In the genomic region with DNA sequence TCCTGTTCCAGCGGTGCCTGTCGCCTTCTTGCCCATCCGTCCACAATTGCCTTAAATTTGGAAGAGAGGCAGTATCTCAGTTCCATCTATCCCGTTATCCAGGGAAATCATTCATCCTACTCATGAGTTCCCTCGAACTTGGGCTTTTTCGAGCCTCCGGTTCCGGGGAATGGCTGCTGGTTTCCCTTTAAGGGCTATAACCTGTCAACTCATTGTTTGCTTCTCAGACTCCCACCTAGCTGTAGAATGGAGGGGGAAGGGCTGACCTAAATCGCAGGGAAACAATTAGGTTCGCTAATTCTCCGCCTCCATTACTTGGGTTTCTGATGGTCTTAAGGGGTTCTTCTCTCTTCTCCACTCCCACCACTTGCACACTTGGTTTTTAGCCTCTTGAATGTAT, we compare ENCODE assay signal across 7 cellular contexts. TPM values are rescaled to one million over a fixed set of nuclear protein-coding genes. Genes with fewer than 3 reads are reported as not detected.
A peak's percentile ranks its signal among the peaks of the same experiment; 100 is the strongest.
DNase-seq lines count a peak whose midpoint lies in the region; ATAC-seq and TF ChIP-seq lines count a peak whose summit lies in the region.

No MANE protein-coding gene starts in this region.

- no peaks in the 10 kb centered on the region for H3K79me2 ChIP-seq in trophoblast cell (ENCODE audit: control insufficient read depth, insufficient read depth, low read length, poor library complexity)

- no peak for TF ChIP-seq POLR2A in erythroblast (IDR thresholded peaks at IDR 0.05; ENCODE audit: low read length)

- peak overlapping the region; percentile 81 for H3K4me2 ChIP-seq in trophoblast cell (ENCODE audit: low read length)

- no peak overlapping the region for H2AK5ac ChIP-seq in trophoblast cell (ENCODE audit: low read length)

- H2BK5ac ChIP-seq in trophoblast cell (ENCODE audit: low read depth, low read length, poor library complexity), result no peak overlapping the region

- no peak overlapping the region for H3K4ac ChIP-seq in trophoblast cell (ENCODE audit: low read depth, low read length)

- H4K91ac ChIP-seq in trophoblast cell (ENCODE audit: low read depth, low read length), result no peak overlapping the region

- H3K4me3 ChIP-seq in epithelial cell of proximal tubule (ENCODE audit: low read depth, low read length) (peak overlapping the region; percentile 64), trophoblast cell (ENCODE audit: low read depth, low read length) (peak overlapping the region; percentile 77)

- WGBS in trophoblast cell (ENCODE audit: extremely low coverage, insufficient coverage, insufficient read length), result no CpG with 5 or more reads among the region's 11 CpGs

- no peak overlapping the region for H2BK120ac ChIP-seq in trophoblast cell (ENCODE audit: insufficient read depth, low read length, poor library complexity)

- no peak overlapping the region for H3K14ac ChIP-seq in trophoblast cell (ENCODE audit: low read length)

- H3K79me1 ChIP-seq in trophoblast cell (ENCODE audit: low read length), result no peaks in the 10 kb centered on the region

- H2AFZ ChIP-seq in trophoblast cell (ENCODE audit: insufficient read depth, low read length, poor library complexity), result no peak overlapping the region

- TF ChIP-seq CTCF in epithelial cell of proximal tubule (conservative IDR thresholded peaks at IDR 0.05; ENCODE audit: low read depth, low read length), result no peak

- DNase-seq in ELF-1 (ENCODE audit: low read depth, low spot score), result peak; percentile 42
- DNase-seq in NCI-H69 (lab: John Stamatoyannopoulos, UW), result peak; percentile 55
- DNase-seq in epithelial cell of proximal tubule (ENCODE audit: low read depth), result no peak
- no peak for DNase-seq in trophoblast cell
- DNase-seq in erythroblast (lab: John Stamatoyannopoulos, UW), result no peak
- DNase-seq in NCI-H2171 (lab: John Stamatoyannopoulos, UW), result no peak

- H3K18ac ChIP-seq in trophoblast cell (ENCODE audit: low read length), result no peak overlapping the region

- no peak overlapping the region for H3K23ac ChIP-seq in trophoblast cell (ENCODE audit: low read length)

- peaks cover 0 to 5% of the 10 kb centered on the region in 2 experiments for H3K36me3 ChIP-seq in trophoblast cell (ENCODE audit: control insufficient read depth in 1 of 2, insufficient read depth in 2 of 2, low read length in 2 of 2)

- H2BK12ac ChIP-seq in trophoblast cell (ENCODE audit: low read length), result no peak overlapping the region

- no peak for ATAC-seq in activated CD4-positive, CD25-positive, alpha-beta regulatory T cell treated with anti-CD3 and anti-CD28 coated beads, Interleukin-2, amount 50 U/mL, for 24 hours

- H3K27ac ChIP-seq in trophoblast cell (ENCODE audit: low read depth, low read length), result no peak overlapping the region

- H3K27me3 ChIP-seq in trophoblast cell (ENCODE audit: insufficient read depth, low read length), result peaks cover 12% of the 10 kb centered on the region

- H3K9me3 ChIP-seq in trophoblast cell (ENCODE audit: insufficient read depth, low read depth, low read length), result no peaks in the 10 kb centered on the region

- no peak overlapping the region for H4K12ac ChIP-seq in trophoblast cell (ENCODE audit: low read depth, low read length)

- H3K9ac ChIP-seq in trophoblast cell (ENCODE audit: low read length), result no peak overlapping the region

- H3K4me1 ChIP-seq in trophoblast cell (ENCODE audit: control insufficient read depth in 1 of 2, insufficient read depth in 2 of 2, low read length in 2 of 2), result peaks cover 6 to 12% of the 10 kb centered on the region in 2 experiments

- H4K8ac ChIP-seq in trophoblast cell (ENCODE audit: low read depth, low read length), result no peak overlapping the region

RNA-seq across cellular contexts. Expression of gene UCHL1, which starts 1.2 kb away (rescaled TPM):
- 1,473 and 2,223 TPM in 2 replicates for total RNA-seq in epithelial cell of proximal tubule
- 95.0 and 114 TPM in 2 replicates for polyA plus RNA-seq in trophoblast cell (2013)

RNA-seq across cellular contexts. Expression of gene APBB2, which starts 43.6 kb away (rescaled TPM):
- total RNA-seq in epithelial cell of proximal tubule, result 27.9 and 39.7 TPM in 2 replicates
- 41.4 and 45.0 TPM in 2 replicates for polyA plus RNA-seq in trophoblast cell (2013)

Comparison
In these comparisons a context has a peak if more than half of its experiments do, and no peak if none do; other contexts are left out.
1. DNase-seq: peak in ELF-1 (single experiment) and NCI-H69 (single experiment); none in epithelial cell of proximal tubule (single experiment), trophoblast cell (0 of 2), erythroblast (0 of 2) and NCI-H2171 (single experiment).